In genomic region chrX:25968920-25969319, GRCh38 we compare ENCODE assay signal across 11 cellular contexts.
DNase-seq lines count a peak whose midpoint lies in the region; ATAC-seq and TF ChIP-seq lines count a peak whose summit lies in the region.
"Had no signal": no experiment of that assay in that cellular context is flagged by ENCODE, and none has a peak within 500 bp of the region (broad histone marks: within the 10 kb centered on the region; RNA-seq: fewer than 3 reads in every experiment).

No MANE protein-coding gene starts in this region.

- peak; percentile 31 for TF ChIP-seq CTCF in fibroblast of mammary gland (conservative IDR thresholded peaks at IDR 0.05; ENCODE audit: control insufficient read depth, insufficient read depth, low read depth, low read length)

- ATAC-seq in HG03565 (IDR thresholded peaks at IDR 0.05; ENCODE audit: unreplicated experiment), result no peak
- ATAC-seq: left colon had no signal

- peaks cover 4 to 12% (median 10%) of the 10 kb centered on the region in 5 donors for H3K9me3 Mint-ChIP-seq in CD8-positive, alpha-beta memory T cell

- H3K9me3 ChIP-seq in CD8-positive, alpha-beta memory T cell (ENCODE audit: low read length), result no peaks in the 10 kb centered on the region

- no peaks in the 10 kb centered on the region for H3K4me1 Mint-ChIP-seq in CD8-positive, alpha-beta memory T cell

- CTCF ChIA-PET in CD8-positive, alpha-beta memory T cell (lab: Charles Lee), result no interaction called here

- no peak overlapping the region for H3K4me3 Mint-ChIP-seq in CD8-positive, alpha-beta memory T cell

- H3K36me3 Mint-ChIP-seq in CD8-positive, alpha-beta memory T cell, result no peaks in the 10 kb centered on the region

- no peak overlapping the region for H3K27ac Mint-ChIP-seq in CD8-positive, alpha-beta memory T cell
- H3K27ac Mint-ChIP-seq: activated T-helper 2 cell treated with anti-CD3 and anti-CD28 coated beads, Interferon-gamma antibody, Interleukin-2, Interleukin-4, amounts not matched to agents 10 μg/mL and 5 μg/mL and 100 μg/mL, durations not matched to agents 14 hours and 24 hours and 36 hours had no signal

- H3K27me3 Mint-ChIP-seq in CD8-positive, alpha-beta memory T cell, result peaks cover 0 to 1% of the 10 kb centered on the region in 2 donors

- H3K27ac ChIP-seq in CD8-positive, alpha-beta memory T cell (ENCODE audit: low read depth, low read length), result no peak overlapping the region

- H3K36me3 ChIP-seq in CD8-positive, alpha-beta memory T cell (ENCODE audit: insufficient read depth, low read length), result no peaks in the 10 kb centered on the region

- H3K27me3 ChIP-seq in CD8-positive, alpha-beta memory T cell (ENCODE audit: insufficient read depth, low read length, poor library complexity, severe bottlenecking), result no peaks in the 10 kb centered on the region

- DNase-seq in COLO668 (lab: John Stamatoyannopoulos, UW; ENCODE audit: unreplicated experiment), result peak; percentile 42
- peak; percentile 2 for DNase-seq in GM19238 (ENCODE audit: insufficient read length, low spot score)
- peak; percentile 24 for DNase-seq in NCI-H774 (lab: John Stamatoyannopoulos, UW)
- peak; percentile 2 for DNase-seq in fibroblast of mammary gland (ENCODE audit: low read depth)
- no peak for DNase-seq in effector CD4-positive, alpha-beta T cell
- DNase-seq in CD8-positive, alpha-beta memory T cell, result no peak
- no peak for DNase-seq in HCEC 1CT
- DNase-seq: left colon, NCI-H187 had no signal

- POLR2A ChIA-PET in CD8-positive, alpha-beta memory T cell (lab: Charles Lee), result no interaction called here

- H3K4me1 ChIP-seq in CD8-positive, alpha-beta memory T cell (ENCODE audit: insufficient read depth, low read length), result no peaks in the 10 kb centered on the region

- no peak overlapping the region for H3K4me3 ChIP-seq in fibroblast of mammary gland (ENCODE audit: control insufficient read depth, low read depth, low read length)
- H3K4me3 ChIP-seq in CD8-positive, alpha-beta memory T cell (ENCODE audit: low read length), result no peak overlapping the region

Comparison
In these comparisons a context has a peak if more than half of its experiments do, and no peak if none do; other contexts are left out.
1. DNase-seq: peak in COLO668 (single experiment), GM19238 (single experiment), NCI-H774 (single experiment) and fibroblast of mammary gland (single experiment); none in effector CD4-positive, alpha-beta T cell (single experiment), CD8-positive, alpha-beta memory T cell (0 of 5) and HCEC 1CT (single experiment).